ENCODE assay signal across 30 cellular contexts in the genomic region with DNA sequence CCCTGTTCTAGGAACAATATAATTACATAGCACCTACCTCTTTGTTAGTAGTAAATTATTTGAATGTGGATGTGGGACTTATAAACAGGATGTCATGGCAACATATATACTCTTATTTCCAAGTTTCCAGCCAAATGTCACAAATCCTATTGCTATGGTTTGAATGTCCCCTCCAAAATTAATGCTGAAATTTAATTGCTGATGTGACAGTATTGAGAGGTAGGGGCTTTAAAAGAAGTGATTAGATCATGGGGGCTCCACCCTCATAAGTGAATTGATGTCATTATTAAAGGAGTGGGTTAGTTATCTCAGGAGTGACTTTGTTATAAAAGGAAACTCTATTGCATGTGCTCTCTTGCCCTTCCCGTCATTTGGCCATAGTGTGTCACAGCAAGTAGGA.
"Had no signal": no experiment of that assay in that cellular context is flagged by ENCODE, and none has a peak within 500 bp of the region (broad histone marks: within the 10 kb centered on the region; RNA-seq: fewer than 3 reads in every experiment).

No MANE protein-coding gene starts in this region.

- H3K27me3 Mint-ChIP-seq: activated T-helper 17 cell treated with anti-CD3 and anti-CD28 coated beads, Interleukin-2, amount 50 U/mL, for 72 hours; central memory CD8-positive, alpha-beta T cell; dendritic cell treated with granulocyte-macrophage colony-stimulating factor and Interleukin-4, amounts not matched to agents 40 ng/mL and 50 ng/mL, for 4 days had no signal

- H3K9me3 Mint-ChIP-seq: activated CD8-positive, alpha-beta T cell treated with anti-CD3 and anti-CD28 coated beads for 36 hours; activated T-cell treated with anti-CD3 and anti-CD28 coated beads, Interleukin-2, amount 50 U/mL, for 4 hours; central memory CD8-positive, alpha-beta T cell had no signal

- ATAC-seq: activated CD8-positive, alpha-beta T cell treated with anti-CD3 and anti-CD28 coated beads for 36 hours; activated T-cell treated with anti-CD3 and anti-CD28 coated beads, Interleukin-2, amount 50 U/mL, for 4 hours; activated T-helper 17 cell treated with anti-CD3 and anti-CD28 coated beads, Interleukin-2, amount 50 U/mL, for 72 hours; esophagus mucosa; WTC11 had no signal

- H3K36me3 ChIP-seq: brain microvascular endothelial cell had no signal

- H3K4me3 Mint-ChIP-seq: activated CD8-positive, alpha-beta T cell treated with anti-CD3 and anti-CD28 coated beads for 36 hours; activated naive CD8-positive, alpha-beta T cell; activated T-cell treated with anti-CD3 and anti-CD28 coated beads, Interleukin-2, amount 50 U/mL, for 4 hours; activated T-helper 17 cell treated with anti-CD3 and anti-CD28 coated beads, Interleukin-2, amount 50 U/mL, for 72 hours; central memory CD8-positive, alpha-beta T cell; dendritic cell treated with granulocyte-macrophage colony-stimulating factor and Interleukin-4, amounts not matched to agents 40 ng/mL and 50 ng/mL, for 4 days; endodermal cell; WTC11 had no signal

- FAIRE-seq: astrocyte, bronchial epithelial cell had no signal

- DNase-seq: activated CD4-positive, alpha-beta T cell treated with anti-CD3 and anti-CD28 coated beads for 1 hour; activated CD4-positive, alpha-beta T cell treated with anti-CD3 and anti-CD28 coated beads for 4 hours; activated CD4-positive, alpha-beta T cell treated with anti-CD3 and anti-CD28 coated beads, Interleukin-2, amount 50 U/mL, for 1 hour; activated CD4-positive, alpha-beta T cell treated with anti-CD3 and anti-CD28 coated beads, Interleukin-2, amount 50 U/mL, for 48 hours; activated CD8-positive, alpha-beta memory T cell treated with anti-CD3 and anti-CD28 coated beads for 24 hours; activated CD8-positive, alpha-beta T cell treated with anti-CD3 and anti-CD28 coated beads for 36 hours; activated effector memory CD4-positive, alpha-beta T cell treated with Interleukin-2 at 50 U/mL for 16 hours; activated gamma-delta T cell treated with Interleukin-2 at 50 U/mL for 16 hours; activated naive CD4-positive, alpha-beta T cell treated with anti-CD3 and anti-CD28 coated beads, Interleukin-2, amount 50 U/mL, for 16 hours; activated naive CD4-positive, alpha-beta T cell treated with Interleukin-2 at 50 U/mL for 16 hours; activated T-cell treated with anti-CD3 and anti-CD28 coated beads, Interleukin-2, amount 50 U/mL, for 4 hours; amniotic stem cell; anterior cingulate cortex; brain microvascular endothelial cell; dorsolateral prefrontal cortex; effector memory CD4-positive, alpha-beta T cell; endodermal cell; foreskin fibroblast; head of caudate nucleus; T-helper 2 cell had no signal

- H3K27ac Mint-ChIP-seq: activated CD8-positive, alpha-beta T cell treated with anti-CD3 and anti-CD28 coated beads for 36 hours; activated naive CD8-positive, alpha-beta T cell; activated T-helper 17 cell treated with anti-CD3 and anti-CD28 coated beads, Interleukin-2, amount 50 U/mL, for 72 hours; dendritic cell treated with granulocyte-macrophage colony-stimulating factor and Interleukin-4, amounts not matched to agents 40 ng/mL and 50 ng/mL, for 4 days; endodermal cell; WTC11 had no signal

- H3K4me1 Mint-ChIP-seq: activated T-helper 17 cell treated with anti-CD3 and anti-CD28 coated beads, Interleukin-2, amount 50 U/mL, for 72 hours; central memory CD8-positive, alpha-beta T cell had no signal

- H3K4me3 ChIP-seq: coronary artery, dorsolateral prefrontal cortex had no signal

- H3K27ac ChIP-seq: brain microvascular endothelial cell, coronary artery, dorsolateral prefrontal cortex, VCaP had no signal

- H3K27me3 ChIP-seq: brain microvascular endothelial cell, dorsolateral prefrontal cortex had no signal
